Comparison of ENCODE assay signal across 12 cellular contexts in the genomic region with DNA sequence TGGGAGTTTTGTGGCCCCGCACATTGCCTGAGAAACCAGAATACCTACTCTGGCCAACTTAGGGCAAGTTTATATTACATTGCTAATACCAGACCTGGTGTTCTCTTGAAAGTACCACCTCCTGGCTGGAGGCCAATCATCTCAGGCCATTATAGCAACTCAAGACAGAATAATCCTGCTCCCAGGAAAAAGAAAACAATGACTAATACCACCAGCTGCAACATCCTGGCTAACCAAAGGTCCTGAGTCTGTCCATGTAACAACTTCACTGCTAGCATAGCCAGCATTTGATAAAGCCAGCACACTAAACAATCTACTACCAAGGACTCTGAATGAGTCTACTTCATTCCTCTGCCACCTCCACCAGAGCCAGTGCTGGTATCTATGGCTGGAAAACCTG.
DNase-seq lines count a peak whose midpoint lies in the region; ATAC-seq and TF ChIP-seq lines count a peak whose summit lies in the region.
"Had no signal": no experiment of that assay in that cellular context is flagged by ENCODE, and none has a peak within 500 bp of the region (broad histone marks: within the 10 kb centered on the region; RNA-seq: fewer than 3 reads in every experiment).

No MANE protein-coding gene starts in this region.

- intact Hi-C loops in mucosa of descending colon (cut with DNase I, micrococcal nuclease) (no loop called here), colonic mucosa (cut with DNase I) (no loop called here)

- H3K4me1 ChIP-seq in mucosa of descending colon (ENCODE audit: low read depth) (no peaks in the 10 kb centered on the region), colonic mucosa (no peaks in the 10 kb centered on the region)
- H3K4me1 ChIP-seq: upper lobe of right lung had no signal

- DNase-seq in H4 (ENCODE audit: low spot score) (peak; percentile 91), NCI-H446 (lab: John Stamatoyannopoulos, UW) (peak; percentile 12 to 73), chondrocyte (ENCODE audit: low spot score) (no peak), mucosa of descending colon (peak in 1 of 3 donors; percentile 2), nephron progenitor cell (no peak), NCI-H1417 treated with DMSO at 0.1 percent for 48 hours (lab: John Stamatoyannopoulos, UW) (no peak), colonic mucosa (no peak)
- DNase-seq: activated CD4-positive, alpha-beta T cell treated with anti-CD3 and anti-CD28 coated beads, Interleukin-2, amount 50 U/mL, for 4 hours; activated naive CD4-positive, alpha-beta T cell treated with anti-CD3 and anti-CD28 coated beads for 36 hours; effector memory CD8-positive, alpha-beta T cell; NCI-H1048; upper lobe of right lung had no signal

- peak; percentile 8 for ATAC-seq in mucosa of descending colon
- ATAC-seq: effector memory CD8-positive, alpha-beta T cell; upper lobe of right lung had no signal

- TF ChIP-seq CTCF in chondrocyte (IDR thresholded peaks at IDR 0.05) = no peak
- no peak for TF ChIP-seq CTCF in mucosa of descending colon (IDR thresholded peaks at IDR 0.05)
- no peak for TF ChIP-seq CTCF in nephron progenitor cell (IDR thresholded peaks at IDR 0.05)
- TF ChIP-seq CTCF in colonic mucosa (IDR thresholded peaks at IDR 0.05) = no peak

- peaks cover 52% of the 10 kb centered on the region for H3K9me3 ChIP-seq in mucosa of descending colon
- H3K9me3 ChIP-seq in colonic mucosa = no peaks in the 10 kb centered on the region
- H3K9me3 ChIP-seq: upper lobe of right lung had no signal

- H3K4me3 Mint-ChIP-seq in chondrocyte (ENCODE audit: unreplicated experiment) = no peak overlapping the region
- no peak overlapping the region for H3K4me3 Mint-ChIP-seq in nephron progenitor cell
- H3K4me3 Mint-ChIP-seq: activated naive CD4-positive, alpha-beta T cell treated with anti-CD3 and anti-CD28 coated beads for 36 hours; effector memory CD8-positive, alpha-beta T cell had no signal

- H3K36me3 ChIP-seq in mucosa of descending colon (ENCODE audit: low read depth) = no peaks in the 10 kb centered on the region
- no peaks in the 10 kb centered on the region for H3K36me3 ChIP-seq in colonic mucosa
- H3K36me3 ChIP-seq: upper lobe of right lung had no signal

- H3K27me3 Mint-ChIP-seq in chondrocyte (ENCODE audit: low read depth) = no peaks in the 10 kb centered on the region
- H3K27me3 Mint-ChIP-seq in nephron progenitor cell (ENCODE audit: low read depth, poor library complexity) = no peaks in the 10 kb centered on the region
- H3K27me3 Mint-ChIP-seq: effector memory CD8-positive, alpha-beta T cell had no signal

- no peak overlapping the region for H3K9ac ChIP-seq in colonic mucosa (ENCODE audit: low read depth in 2 of 2, low read length in 2 of 2)

- peaks cover 2% of the 10 kb centered on the region for H3K36me3 Mint-ChIP-seq in chondrocyte (ENCODE audit: low read depth)
- no peaks in the 10 kb centered on the region for H3K36me3 Mint-ChIP-seq in nephron progenitor cell (ENCODE audit: low read depth)

- H3K27ac Mint-ChIP-seq in chondrocyte (ENCODE audit: unreplicated experiment) (peak overlapping the region; percentile 82), nephron progenitor cell (no peak overlapping the region)
- H3K27ac Mint-ChIP-seq: activated naive CD4-positive, alpha-beta T cell treated with anti-CD3 and anti-CD28 coated beads for 36 hours; effector memory CD8-positive, alpha-beta T cell had no signal

- peaks cover 34% of the 10 kb centered on the region for H3K4me1 Mint-ChIP-seq in chondrocyte (ENCODE audit: low read depth)
- peaks cover 11% of the 10 kb centered on the region for H3K4me1 Mint-ChIP-seq in nephron progenitor cell

- H3K4me3 ChIP-seq in mucosa of descending colon (no peak overlapping the region), colonic mucosa (no peak overlapping the region)
- H3K4me3 ChIP-seq: upper lobe of right lung had no signal

- no peaks in the 10 kb centered on the region for H3K27me3 ChIP-seq in colonic mucosa
- H3K27me3 ChIP-seq: upper lobe of right lung had no signal

- H3K9me3 Mint-ChIP-seq in chondrocyte (ENCODE audit: low read depth) = peaks cover 4% of the 10 kb centered on the region
- H3K9me3 Mint-ChIP-seq in nephron progenitor cell = no peaks in the 10 kb centered on the region

- H3K27ac ChIP-seq in colonic mucosa = no peak overlapping the region
- H3K27ac ChIP-seq: upper lobe of right lung had no signal

Comparison
In these comparisons a context has a peak if more than half of its experiments do, and no peak if none do; other contexts are left out.
1. DNase-seq: peak in H4 (single experiment) and NCI-H446 (2 of 2); none in chondrocyte (single experiment), nephron progenitor cell (single experiment), NCI-H1417 treated with DMSO at 0.1 percent for 48 hours (single experiment) and colonic mucosa (single experiment).